Comparison of ENCODE assay signal across 33 cellular contexts in the genomic region with DNA sequence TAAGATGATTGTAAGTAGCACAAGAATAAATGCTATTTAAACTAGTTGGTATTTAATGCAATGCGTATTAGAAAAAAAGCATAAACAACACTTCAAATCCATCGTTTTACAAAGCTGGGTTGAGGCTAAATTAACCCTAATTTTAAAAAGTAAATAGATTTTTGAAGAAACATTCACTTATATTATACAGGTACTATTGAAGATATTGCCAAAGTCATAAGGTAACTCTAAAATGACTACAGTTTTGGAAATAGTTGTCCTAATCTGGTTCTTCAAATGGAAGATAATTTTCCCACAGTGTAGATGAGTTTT. TPM values are rescaled to one million over a fixed set of nuclear protein-coding genes. Genes with fewer than 3 reads are reported as not detected.
DNase-seq lines count a peak whose midpoint lies in the region; ATAC-seq, FAIRE-seq and TF ChIP-seq lines count a peak whose summit lies in the region.
"Had no signal": no experiment of that assay in that cellular context is flagged by ENCODE, and none has a peak within 500 bp of the region (broad histone marks: within the 10 kb centered on the region; RNA-seq: fewer than 3 reads in every experiment).

No MANE protein-coding gene starts in this region.

- H3K4me3 Mint-ChIP-seq in HFFc6 (no peak overlapping the region), WTC11 (no peak overlapping the region)
- H3K4me3 Mint-ChIP-seq: activated CD4-positive, alpha-beta T cell treated with anti-CD3 and anti-CD28 coated beads for 36 hours; activated naive CD8-positive, alpha-beta T cell treated with anti-CD3 and anti-CD28 coated beads for 36 hours; activated T-cell treated with anti-CD3 and anti-CD28 coated beads, Interleukin-2, amount 50 U/mL, for 24 hours; CD8-positive, alpha-beta memory T cell; effector memory CD8-positive, alpha-beta T cell; nephron progenitor cell; stimulated activated effector memory CD8-positive, alpha-beta T cell treated with anti-CD3 and anti-CD28 coated beads, Interleukin-12 subunit alpha, Interleukin-12 subunit beta, amount 100 ng/mL, for 72 hours had no signal

- FAIRE-seq in kidney (lab: Jason Lieb, UNC) = peak; percentile 32
- FAIRE-seq: keratinocyte had no signal

- H3K27me3 ChIP-seq in gastroesophageal sphincter = no peaks in the 10 kb centered on the region
- H3K27me3 ChIP-seq: cardiac muscle cell, ovary, Peyer's patch, upper lobe of left lung had no signal

- TF ChIP-seq EP300 in gastroesophageal sphincter (IDR thresholded peaks at IDR 0.05) = no peak

- H3K9me3 Mint-ChIP-seq in HFFc6 (no peaks in the 10 kb centered on the region), WTC11 (peaks cover 2% of the 10 kb centered on the region)
- H3K9me3 Mint-ChIP-seq: activated naive CD8-positive, alpha-beta T cell treated with anti-CD3 and anti-CD28 coated beads for 36 hours; activated T-cell treated with anti-CD3 and anti-CD28 coated beads, Interleukin-2, amount 50 U/mL, for 24 hours; CD8-positive, alpha-beta memory T cell; effector memory CD8-positive, alpha-beta T cell; stimulated activated effector memory CD8-positive, alpha-beta T cell treated with anti-CD3 and anti-CD28 coated beads, Interleukin-12 subunit alpha, Interleukin-12 subunit beta, amount 100 ng/mL, for 72 hours had no signal

- H3K36me3 Mint-ChIP-seq in HFFc6 (ENCODE audit: low read depth) = peaks cover under 1% of the 10 kb centered on the region; the same call in 1 of the 2 replicates
- peaks cover 13% of the 10 kb centered on the region for H3K36me3 Mint-ChIP-seq in WTC11

- H3K27ac Mint-ChIP-seq in HFFc6 (no peak overlapping the region), WTC11 (no peak overlapping the region)
- H3K27ac Mint-ChIP-seq: activated CD4-positive, alpha-beta T cell treated with anti-CD3 and anti-CD28 coated beads for 36 hours; activated naive CD8-positive, alpha-beta T cell treated with anti-CD3 and anti-CD28 coated beads for 36 hours; activated T-cell treated with anti-CD3 and anti-CD28 coated beads, Interleukin-2, amount 50 U/mL, for 24 hours; CD8-positive, alpha-beta memory T cell; effector memory CD8-positive, alpha-beta T cell; nephron progenitor cell; stimulated activated effector memory CD8-positive, alpha-beta T cell treated with anti-CD3 and anti-CD28 coated beads, Interleukin-12 subunit alpha, Interleukin-12 subunit beta, amount 100 ng/mL, for 72 hours had no signal

- H3K4me1 ChIP-seq in kidney (ENCODE audit: control insufficient read depth in 1 of 2, insufficient read depth in 1 of 2, low read depth in 1 of 2, low read length in 2 of 2) (peaks cover 4 to 7% of the 10 kb centered on the region in 2 donors), gastroesophageal sphincter (peaks cover 0 to 18% (median 5%) of the 10 kb centered on the region in 3 donors)

- TF ChIP-seq CTCF in 22Rv1 (IDR thresholded peaks at IDR 0.05) = peak; percentile 51
- peak; percentile 56 for TF ChIP-seq CTCF in HFFc6 (IDR thresholded peaks at IDR 0.05)
- TF ChIP-seq CTCF in WTC11 (IDR thresholded peaks at IDR 0.05) = peak; percentile 6; the same call in 1 of the 2 replicates
- TF ChIP-seq CTCF in kidney (IDR thresholded peaks at IDR 0.05; ENCODE audit: borderline replicate concordance, extremely low read depth, insufficient read depth) = no peak
- TF ChIP-seq CTCF in gastroesophageal sphincter (IDR thresholded peaks at IDR 0.05) = peak in 1 of 4 experiments; percentile 7

- no peak for ATAC-seq in WTC11
- no peak for ATAC-seq in GM18873 (IDR thresholded peaks at IDR 0.05; ENCODE audit: low FRiP score, unreplicated experiment)
- no peak for ATAC-seq in gastroesophageal sphincter
- ATAC-seq in GM19397 (IDR thresholded peaks at IDR 0.05; ENCODE audit: unreplicated experiment) = no peak
- ATAC-seq: esophagus mucosa; stimulated activated effector memory CD8-positive, alpha-beta T cell treated with anti-CD3 and anti-CD28 coated beads, Interleukin-12 subunit alpha, Interleukin-12 subunit beta, amount 100 ng/mL, for 72 hours had no signal

- 41 to 62% methylated on average over 2 of the region's 2 CpGs for WGBS in gastroesophageal sphincter (ENCODE audit: low coverage in 1 of 2), 2 donors

- CTCF ChIA-PET in WTC11 (lab: Charles Lee) = interaction anchor here (0.6 to 2.5 kb wide), 38 partner anchors 9 to 735 kb away, joined by 3 to 23 read pairs (median 4); a partner anchor contains a TSS

- H3K27ac ChIP-seq in 22Rv1 = peak overlapping the region; percentile 37
- no peak overlapping the region for H3K27ac ChIP-seq in kidney (ENCODE audit: low read depth in 2 of 2, low read length in 2 of 2)
- no peak overlapping the region for H3K27ac ChIP-seq in gastroesophageal sphincter
- H3K27ac ChIP-seq: ovary had no signal

- no peak overlapping the region for H3K9ac ChIP-seq in kidney (ENCODE audit: low read length in 2 of 2)

- H3K9me3 ChIP-seq in kidney (ENCODE audit: control insufficient read depth in 1 of 2, low read length in 2 of 2) = no peaks in the 10 kb centered on the region
- H3K9me3 ChIP-seq in gastroesophageal sphincter = no peaks in the 10 kb centered on the region
- H3K9me3 ChIP-seq: mucosa of descending colon, ovary, Peyer's patch, upper lobe of left lung had no signal

- no peak for DNase-seq in HFFc6
- no peak for DNase-seq in WTC11 (ENCODE audit: low spot score)
- no peak for DNase-seq in kidney
- DNase-seq in NCI-H146 treated with DMSO at 0.1 percent for 48 hours (lab: John Stamatoyannopoulos, UW; ENCODE audit: unreplicated experiment) = no peak
- DNase-seq: activated CD4-positive, alpha-beta T cell treated with anti-CD3 and anti-CD28 coated beads for 36 hours; activated effector memory CD4-positive, alpha-beta T cell treated with anti-CD3 and anti-CD28 coated beads, Interleukin-2, amount 50 U/mL, for 16 hours; activated naive CD8-positive, alpha-beta T cell treated with anti-CD3 and anti-CD28 coated beads for 36 hours; activated T-cell treated with anti-CD3 and anti-CD28 coated beads, Interleukin-2, amount 50 U/mL, for 24 hours; effector memory CD8-positive, alpha-beta T cell; head of caudate nucleus; KG1; mucosa of descending colon; nephron progenitor cell; ovary; Peyer's patch; SIG-M5; upper lobe of left lung had no signal

- TF ChIP-seq POLR2A in gastroesophageal sphincter (IDR thresholded peaks at IDR 0.05) = no peak

- H3K36me3 ChIP-seq in kidney (ENCODE audit: control insufficient read depth in 1 of 2, insufficient read depth in 2 of 2, low read length in 2 of 2) (no peaks in the 10 kb centered on the region), gastroesophageal sphincter (peaks cover 0 to 2% of the 10 kb centered on the region in 2 donors)
- H3K36me3 ChIP-seq: cardiac muscle cell, ovary, Peyer's patch had no signal

- intact Hi-C loops in kidney (cut with DNase I) = loop anchor here (10.0 kb wide), 1 partner anchor 367 kb away; no protein-coding TSS in a partner anchor

- H3K4me3 ChIP-seq in kidney (ENCODE audit: low read length in 2 of 2) = no peak overlapping the region
- no peak overlapping the region for H3K4me3 ChIP-seq in gastroesophageal sphincter
- H3K4me3 ChIP-seq: cardiac muscle cell, lung, mucosa of descending colon, ovary, Peyer's patch, upper lobe of left lung had no signal

- no peaks in the 10 kb centered on the region for H3K4me1 Mint-ChIP-seq in HFFc6 (ENCODE audit: low read depth)
- H3K4me1 Mint-ChIP-seq in WTC11 = peaks cover 24% of the 10 kb centered on the region
- H3K4me1 Mint-ChIP-seq: activated CD4-positive, alpha-beta T cell treated with anti-CD3 and anti-CD28 coated beads for 36 hours; nephron progenitor cell; stimulated activated effector memory CD8-positive, alpha-beta T cell treated with anti-CD3 and anti-CD28 coated beads, Interleukin-12 subunit alpha, Interleukin-12 subunit beta, amount 100 ng/mL, for 72 hours had no signal

- POLR2A ChIA-PET in WTC11 (lab: Charles Lee) = no interaction called here

- H3K27me3 Mint-ChIP-seq in HFFc6 (ENCODE audit: insufficient read depth) (no peaks in the 10 kb centered on the region), WTC11 (ENCODE audit: low read depth) (no peaks in the 10 kb centered on the region; the same call in 1 of the 2 replicates)
- H3K27me3 Mint-ChIP-seq: activated CD4-positive, alpha-beta T cell treated with anti-CD3 and anti-CD28 coated beads for 36 hours; activated naive CD8-positive, alpha-beta T cell treated with anti-CD3 and anti-CD28 coated beads for 36 hours; activated T-cell treated with anti-CD3 and anti-CD28 coated beads, Interleukin-2, amount 50 U/mL, for 24 hours; CD8-positive, alpha-beta memory T cell; effector memory CD8-positive, alpha-beta T cell had no signal

TF ChIP-seq in WTC11, 78 proteins besides CTCF, POLR2A, EP300 and RAD21 (continues in another document):
- TF ChIP-seq ELF4 (CRISPR knock-in tag; IDR thresholded peaks at IDR 0.05; ENCODE audit: low read depth) (no peak), RORB (CRISPR knock-in tag; IDR thresholded peaks at IDR 0.05) (no peak), GTF2I (CRISPR knock-in tag; conservative IDR thresholded peaks at IDR 0.05) (no peak), CREM (CRISPR knock-in tag; IDR thresholded peaks at IDR 0.05) (no peak)
- TF ChIP-seq, protein P1, sequence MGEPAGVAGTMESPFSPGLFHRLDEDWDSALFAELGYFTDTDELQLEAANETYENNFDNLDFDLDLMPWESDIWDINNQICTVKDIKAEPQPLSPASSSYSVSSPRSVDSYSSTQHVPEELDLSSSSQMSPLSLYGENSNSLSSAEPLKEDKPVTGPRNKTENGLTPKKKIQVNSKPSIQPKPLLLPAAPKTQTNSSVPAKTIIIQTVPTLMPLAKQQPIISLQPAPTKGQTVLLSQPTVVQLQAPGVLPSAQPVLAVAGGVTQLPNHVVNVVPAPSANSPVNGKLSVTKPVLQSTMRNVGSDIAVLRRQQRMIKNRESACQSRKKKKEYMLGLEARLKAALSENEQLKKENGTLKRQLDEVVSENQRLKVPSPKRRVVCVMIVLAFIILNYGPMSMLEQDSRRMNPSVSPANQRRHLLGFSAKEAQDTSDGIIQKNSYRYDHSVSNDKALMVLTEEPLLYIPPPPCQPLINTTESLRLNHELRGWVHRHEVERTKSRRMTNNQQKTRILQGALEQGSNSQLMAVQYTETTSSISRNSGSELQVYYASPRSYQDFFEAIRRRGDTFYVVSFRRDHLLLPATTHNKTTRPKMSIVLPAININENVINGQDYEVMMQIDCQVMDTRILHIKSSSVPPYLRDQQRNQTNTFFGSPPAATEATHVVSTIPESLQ (CRISPR knock-in tag; IDR thresholded peaks at IDR 0.05) = no peak

RNA-seq across cellular contexts. Expression of a gene that starts 20.1 kb away (rescaled TPM):
- 10 to 100 TPM; 12.2 to 16.5 (median 13.2) TPM for total RNA-seq in HFFc6 (2021; fragmentation: NEBNext Ultra II Directional; extraction: Animal tissue kit (Norgen Biotek cat#: 25700))
- 25.4 to 27.0 TPM (median 25.7 TPM) in 3 replicates for total RNA-seq in WTC11 (2021)
- 24.8 TPM for total RNA-seq in kidney
- 5.8 TPM for polyA plus RNA-seq in kidney (ENCODE audit: insufficient read depth, low read depth, low replicate concordance)
- 10 to 100 TPM; 10.1 to 13.2 (median 11.4) TPM for total RNA-seq in gastroesophageal sphincter

RNA-seq across cellular contexts. Expression of a gene that starts 45.8 kb away (rescaled TPM):
- total RNA-seq in HFFc6 (2021; fragmentation: NEBNext Ultra II Directional; extraction: Animal tissue kit (Norgen Biotek cat#: 25700)) = not detected
- total RNA-seq in WTC11 (2021) = 0.23 to 0.32 TPM in 2 of 3 replicates, not detected in the other
- not detected for total RNA-seq in kidney
- polyA plus RNA-seq in kidney (ENCODE audit: insufficient read depth, low read depth, low replicate concordance) = not detected
- total RNA-seq in gastroesophageal sphincter = not detected
- total RNA-seq: activated CD4-positive, alpha-beta T cell treated with anti-CD3 and anti-CD28 coated beads for 36 hours; activated CD8-positive, alpha-beta memory T cell treated with anti-CD3 and anti-CD28 coated beads for 36 hours; activated naive CD8-positive, alpha-beta T cell treated with anti-CD3 and anti-CD28 coated beads for 36 hours; astrocyte; cardiac muscle cell; CD8-positive, alpha-beta memory T cell; esophagus mucosa; fibroblast of villous mesenchyme; lung; mucosa of descending colon; ovary; Peyer's patch; renal cortical epithelial cell; skeletal muscle tissue; subcutaneous adipose tissue; upper lobe of left lung had no signal
- polyA plus RNA-seq: cardiac muscle cell; CD8-positive, alpha-beta memory T cell had no signal
